ENCODE assay signal across 8 cellular contexts in genomic region chr1:228275154-228275434, GRCh38.
DNase-seq lines count a peak whose midpoint lies in the region; ATAC-seq and TF ChIP-seq lines count a peak whose summit lies in the region.

No MANE protein-coding gene starts in this region.

- H3K9me3 Mint-ChIP-seq in CD8-positive, alpha-beta memory T cell, result no peaks in the 10 kb centered on the region

- TF ChIP-seq POLR2A in thyroid gland (IDR thresholded peaks at IDR 0.05), result no peak

- no peaks in the 10 kb centered on the region for H3K79me2 ChIP-seq in parathyroid adenoma

- H3K27me3 ChIP-seq in CD8-positive, alpha-beta memory T cell (ENCODE audit: insufficient read depth, low read length, poor library complexity, severe bottlenecking), result no peaks in the 10 kb centered on the region
- H3K27me3 ChIP-seq in parathyroid adenoma (ENCODE audit: control insufficient read depth, insufficient read depth, low read length) (no peaks in the 10 kb centered on the region), thyroid gland (no peaks in the 10 kb centered on the region)

- peak overlapping the region; percentile 55 for H3K4me3 ChIP-seq in CD8-positive, alpha-beta memory T cell (ENCODE audit: low read length)
- H3K4me3 ChIP-seq in fibroblast of pulmonary artery (replicated peaks; ENCODE audit: low read depth, low read length) (peak overlapping the region; percentile 63), parathyroid adenoma (ENCODE audit: low read depth, low read length) (peak overlapping the region; percentile 74), thyroid gland (replicated peaks in 1 of 3) (peak overlapping the region in 1 of 3 donors; percentile 58)

- peak overlapping the region; percentile 91 for H2AFZ ChIP-seq in parathyroid adenoma

- 57 to 74% methylated on average over 7 to 8 of the region's 8 CpGs for WGBS in thyroid gland, 2 donors

- peaks cover 0 to 13% (median 2%) of the 10 kb centered on the region in 3 donors for H3K36me3 Mint-ChIP-seq in CD8-positive, alpha-beta memory T cell
- H3K36me3 Mint-ChIP-seq in T-helper 17 cell (ENCODE audit: low read depth), result peaks cover 2% of the 10 kb centered on the region

- no peaks in the 10 kb centered on the region for H3K36me3 ChIP-seq in CD8-positive, alpha-beta memory T cell (ENCODE audit: insufficient read depth, low read length)
- H3K36me3 ChIP-seq in parathyroid adenoma (ENCODE audit: control insufficient read depth, insufficient read depth, low read length) (no peaks in the 10 kb centered on the region), thyroid gland (no peaks in the 10 kb centered on the region)

- CTCF ChIA-PET in CD8-positive, alpha-beta memory T cell (lab: Charles Lee), result interaction anchor here (1.8 kb wide), 1 partner anchor 109 kb away, joined by 6 read pairs; the partner anchor contains the start of gene IBA57

- TF ChIP-seq CTCF in fibroblast of pulmonary artery (IDR thresholded peaks at IDR 0.05; ENCODE audit: low read length, missing control alignments) (no peak), parathyroid adenoma (IDR thresholded peaks at IDR 0.05) (no peak), thyroid gland (IDR thresholded peaks at IDR 0.05) (no peak)

- peak overlapping the region in 7 of 8 donors; percentile 31 to 85 (median 66) for H3K27ac Mint-ChIP-seq in CD8-positive, alpha-beta memory T cell
- no peak overlapping the region for H3K27ac Mint-ChIP-seq in T-helper 17 cell

- H3K4me1 Mint-ChIP-seq in CD8-positive, alpha-beta memory T cell, result peaks cover 5 to 19% (median 8%) of the 10 kb centered on the region in 3 donors
- H3K4me1 Mint-ChIP-seq in T-helper 17 cell, result peaks cover 25% of the 10 kb centered on the region

- H3K27ac ChIP-seq in CD8-positive, alpha-beta memory T cell (ENCODE audit: low read depth, low read length), result peak overlapping the region; percentile 55
- H3K27ac ChIP-seq in parathyroid adenoma (no peak overlapping the region), thyroid gland (no peak overlapping the region)

- no peak for DNase-seq in CD8-positive, alpha-beta memory T cell
- no peak for DNase-seq in T-helper 17 cell
- no peak for DNase-seq in fibroblast of pulmonary artery (ENCODE audit: low read depth)
- DNase-seq in thyroid gland, result no peak
- no peak for DNase-seq in stimulated activated CD4-positive, alpha-beta T cell treated with anti-CD3 and anti-CD28 coated beads, Interleukin-4, amount 100 ng/mL, for 24 hours
- DNase-seq in foreskin melanocyte, result no peak

- intact Hi-C loops in thyroid gland (cut with DNase I), result no loop called here

- H3K9me3 ChIP-seq in CD8-positive, alpha-beta memory T cell (ENCODE audit: low read length), result no peaks in the 10 kb centered on the region
- H3K9me3 ChIP-seq in T-helper 17 cell (ENCODE audit: control insufficient read depth, low read length, poor library complexity, severe bottlenecking), result no peaks in the 10 kb centered on the region
- no peaks in the 10 kb centered on the region for H3K9me3 ChIP-seq in parathyroid adenoma (ENCODE audit: control insufficient read depth, low read length)
- H3K9me3 ChIP-seq in thyroid gland, result no peaks in the 10 kb centered on the region

- H3K27me3 Mint-ChIP-seq in CD8-positive, alpha-beta memory T cell, result no peaks in the 10 kb centered on the region
- no peaks in the 10 kb centered on the region for H3K27me3 Mint-ChIP-seq in T-helper 17 cell

- no peak overlapping the region for H3K9ac ChIP-seq in parathyroid adenoma

- POLR2A ChIA-PET in CD8-positive, alpha-beta memory T cell (lab: Charles Lee), result interaction anchor here (1.1 to 1.8 kb wide), 3 partner anchors 62 to 190 kb away, joined by 3 to 4 read pairs (median 3); no protein-coding TSS in a partner anchor

- H3K4me2 ChIP-seq in parathyroid adenoma (ENCODE audit: low read length), result peak overlapping the region; percentile 92

- ATAC-seq in T-helper 17 cell, result no peak
- no peak for ATAC-seq in HG02840 (IDR thresholded peaks at IDR 0.05; ENCODE audit: low FRiP score, unreplicated experiment)

- H3K4me1 ChIP-seq in CD8-positive, alpha-beta memory T cell (ENCODE audit: insufficient read depth, low read length), result peaks cover 12% of the 10 kb centered on the region
- H3K4me1 ChIP-seq in parathyroid adenoma (no peaks in the 10 kb centered on the region), thyroid gland (peaks cover 13 to 14% of the 10 kb centered on the region in 2 donors)

- H3K4me3 Mint-ChIP-seq in CD8-positive, alpha-beta memory T cell, result peak overlapping the region; percentile 77 to 94 (median 81)
- H3K4me3 Mint-ChIP-seq in T-helper 17 cell, result peak overlapping the region; percentile 88
